ENCODE assay signal across 8 cellular contexts in the genomic region with DNA sequence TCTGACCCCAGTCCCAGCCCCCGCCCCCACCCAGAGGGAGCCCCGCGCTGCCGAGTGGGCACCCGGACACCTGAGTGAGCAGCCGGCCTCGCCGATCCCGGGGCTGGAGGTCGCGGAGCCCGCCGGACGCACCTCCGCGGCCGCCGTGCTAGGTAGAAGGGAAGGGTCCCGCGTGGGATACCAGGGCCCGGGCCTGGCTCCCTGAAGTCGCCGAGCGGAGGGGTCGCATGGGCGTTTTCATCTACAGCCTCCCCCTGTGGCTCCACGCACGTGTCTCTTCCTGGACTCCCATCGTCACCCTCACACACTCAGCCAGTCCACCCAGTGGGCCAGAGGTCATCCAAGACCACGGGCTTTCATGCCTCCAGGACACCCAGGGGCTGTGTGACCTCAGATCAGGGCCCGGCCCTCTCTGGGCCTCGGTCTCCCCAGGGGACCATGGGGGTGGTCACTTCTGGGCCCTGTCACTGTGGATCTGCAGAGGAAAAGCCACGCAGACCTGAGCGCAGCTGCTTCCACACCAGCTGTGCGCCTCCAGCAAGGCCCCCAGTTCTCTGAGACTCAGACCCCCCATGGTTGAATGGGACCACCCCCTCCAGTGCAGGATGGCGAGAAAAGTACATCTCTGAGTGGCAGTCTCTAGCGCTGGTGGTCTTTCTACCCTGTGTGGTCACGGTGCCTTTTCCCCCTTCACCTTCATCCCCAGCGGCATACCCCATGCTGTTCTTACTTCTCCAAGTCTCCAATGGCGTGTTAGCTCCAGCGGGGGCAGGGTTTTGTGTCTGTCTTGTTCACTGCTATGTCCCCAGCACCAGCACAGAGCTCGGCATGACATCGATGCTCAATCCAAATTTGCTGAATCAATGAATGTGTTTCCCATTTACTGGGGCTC. TPM values are rescaled to one million over a fixed set of nuclear protein-coding genes. Genes with fewer than 3 reads are reported as not detected.
A peak's percentile ranks its signal among the peaks of the same experiment; 100 is the strongest.
DNase-seq lines count a peak whose midpoint lies in the region; ATAC-seq and TF ChIP-seq lines count a peak whose summit lies in the region.

No MANE protein-coding gene starts in this region.

- H3K9me3 ChIP-seq in mammary epithelial cell (replicated peaks; ENCODE audit: insufficient read depth, low read length) (no peaks in the 10 kb centered on the region), lower lobe of right lung (no peaks in the 10 kb centered on the region)

- peak overlapping the region; percentile 22 to 47 (median 40) for H3K4me3 ChIP-seq in mammary epithelial cell (replicated peaks in 1 of 3; ENCODE audit: insufficient read depth in 1 of 3, low read depth in 2 of 3, low read length in 3 of 3)
- H3K4me3 ChIP-seq in lower lobe of right lung, result peak overlapping the region; percentile 57
- peak overlapping the region; percentile 73 for H3K4me3 ChIP-seq in urinary bladder (ENCODE audit: low read depth, low read length)

- 59% methylated on average over 21 of the region's 43 CpGs for WGBS in mammary epithelial cell (ENCODE audit: low coverage, missing lambda C conversion rate)
- WGBS in urinary bladder, result 24% methylated on average over 43 of the region's 43 CpGs

- TF ChIP-seq CTCF in mammary epithelial cell (conservative IDR thresholded peaks at IDR 0.05 in 1 of 2, IDR thresholded peaks at IDR 0.05 in 1 of 2; ENCODE audit: extremely low read depth in 1 of 2, insufficient read depth in 1 of 2, low read depth in 1 of 2, low read length in 2 of 2), result no peak
- no peak for TF ChIP-seq CTCF in lower lobe of right lung (IDR thresholded peaks at IDR 0.05)

- intact Hi-C loops in mammary epithelial cell (cut with micrococcal nuclease) (no loop called here), lower lobe of right lung (cut with DNase I) (no loop called here)

- H2AFZ ChIP-seq in mammary epithelial cell (ENCODE audit: low read depth, low read length), result peak overlapping the region; percentile 83

- H3K27ac Mint-ChIP-seq in stimulated activated naive CD8-positive, alpha-beta T cell treated with anti-CD3 and anti-CD28 coated beads, Interleukin-15, Interleukin-2, amounts not matched to agents 100 ng/mL and 50 ng/mL, for 24 hours, result no peak overlapping the region

- no peak overlapping the region for H3K27ac ChIP-seq in mammary epithelial cell (ENCODE audit: insufficient read depth, low read depth, low read length)
- H3K27ac ChIP-seq in lower lobe of right lung, result peak overlapping the region; percentile 63
- no peak overlapping the region for H3K27ac ChIP-seq in urinary bladder (ENCODE audit: low read depth)

- peaks cover 46% of the 10 kb centered on the region for H3K27me3 Mint-ChIP-seq in stimulated activated naive CD8-positive, alpha-beta T cell treated with anti-CD3 and anti-CD28 coated beads, Interleukin-15, Interleukin-2, amounts not matched to agents 100 ng/mL and 50 ng/mL, for 24 hours

- CTCF ChIA-PET in mammary epithelial cell (lab: Charles Lee; ENCODE audit: low non-redundant PET), result no interaction called here

- no peaks in the 10 kb centered on the region for H3K9me3 Mint-ChIP-seq in stimulated activated naive CD8-positive, alpha-beta T cell treated with anti-CD3 and anti-CD28 coated beads, Interleukin-15, Interleukin-2, amounts not matched to agents 100 ng/mL and 50 ng/mL, for 24 hours

- peaks cover 17% of the 10 kb centered on the region for H3K4me1 Mint-ChIP-seq in stimulated activated naive CD8-positive, alpha-beta T cell treated with anti-CD3 and anti-CD28 coated beads, Interleukin-15, Interleukin-2, amounts not matched to agents 100 ng/mL and 50 ng/mL, for 24 hours (ENCODE audit: low read depth)

- H3K4me3 Mint-ChIP-seq in stimulated activated naive CD8-positive, alpha-beta T cell treated with anti-CD3 and anti-CD28 coated beads, Interleukin-15, Interleukin-2, amounts not matched to agents 100 ng/mL and 50 ng/mL, for 24 hours, result peak overlapping the region; percentile 48

- peaks cover 5% of the 10 kb centered on the region for H3K79me2 ChIP-seq in mammary epithelial cell (ENCODE audit: insufficient read depth, low read length)

- dilution Hi-C loops in mammary epithelial cell (cut with HindIII; ENCODE audit: low sequenced_read_pairs), result loop anchor here (5.0 kb wide), 1 partner anchor 42 kb away; no protein-coding TSS in a partner anchor

- H3K36me3 ChIP-seq in mammary epithelial cell (ENCODE audit: insufficient read depth, low read length) (no peaks in the 10 kb centered on the region), lower lobe of right lung (no peaks in the 10 kb centered on the region), urinary bladder (ENCODE audit: insufficient read depth) (no peaks in the 10 kb centered on the region)

- in situ Hi-C loops in mammary epithelial cell (cut with MboI; ENCODE audit: low sequenced_read_pairs in 2 of 2), result no loop called here

- no peak for DNase-seq in stimulated activated naive CD8-positive, alpha-beta T cell treated with anti-CD3 and anti-CD28 coated beads, Interleukin-15, Interleukin-2, amounts not matched to agents 100 U/mL and 50 U/mL, for 24 hours
- no peak for DNase-seq in mammary epithelial cell
- no peak for DNase-seq in lower lobe of right lung
- no peak for DNase-seq in NCI-H187 treated with DMSO at 0.1 percent for 48 hours (lab: John Stamatoyannopoulos, UW)

- H3K36me3 Mint-ChIP-seq in stimulated activated naive CD8-positive, alpha-beta T cell treated with anti-CD3 and anti-CD28 coated beads, Interleukin-15, Interleukin-2, amounts not matched to agents 100 ng/mL and 50 ng/mL, for 24 hours (ENCODE audit: low read depth), result no peaks in the 10 kb centered on the region

- H3K27me3 ChIP-seq in mammary epithelial cell (ENCODE audit: insufficient read depth, low read length) (no peaks in the 10 kb centered on the region), lower lobe of right lung (ENCODE audit: low read depth) (no peaks in the 10 kb centered on the region)

- no TSS peak for BruUV-seq in mammary epithelial cell (replicated peaks; lab: Mats Ljungman, UMichigan)

- no peak overlapping the region for H3K9ac ChIP-seq in mammary epithelial cell (ENCODE audit: insufficient read depth, low read length)

- H3K4me2 ChIP-seq in mammary epithelial cell (ENCODE audit: insufficient read depth, low read depth, low read length), result peak overlapping the region; percentile 82

- H3K4me1 ChIP-seq in mammary epithelial cell (ENCODE audit: insufficient read depth, low read length) (peaks cover 31% of the 10 kb centered on the region), lower lobe of right lung (peaks cover 55% of the 10 kb centered on the region), urinary bladder (ENCODE audit: insufficient read depth) (peaks cover 1% of the 10 kb centered on the region)

- ATAC-seq in stimulated activated naive CD8-positive, alpha-beta T cell treated with anti-CD3 and anti-CD28 coated beads, Interleukin-15, Interleukin-2, amounts not matched to agents 100 U/mL and 50 U/mL, for 24 hours, result no peak
- ATAC-seq in lower lobe of right lung (peak; percentile 3 to 4), HG03196 (IDR thresholded peaks at IDR 0.05; ENCODE audit: unreplicated experiment) (no peak), HG02588 (IDR thresholded peaks at IDR 0.05; ENCODE audit: unreplicated experiment) (no peak)

- no peaks in the 10 kb centered on the region for H4K20me1 ChIP-seq in mammary epithelial cell (ENCODE audit: insufficient read depth, low read length)

RNA-seq across cellular contexts. Expression of a gene that starts 0.6 kb away (rescaled TPM):
- total RNA-seq in mammary epithelial cell (10 to 100 TPM; 23.4 to 63.2 TPM), lower lobe of right lung (43.5 TPM), urinary bladder (32.4 TPM)
- polyA plus RNA-seq in mammary epithelial cell (6.1 TPM), urinary bladder (107 TPM)
- polyA minus RNA-seq in mammary epithelial cell, result 16.8 TPM

Comparison
In these comparisons a context has a peak if more than half of its experiments do, and no peak if none do; other contexts are left out.
1. ATAC-seq: peak in lower lobe of right lung (2 of 2); none in stimulated activated naive CD8-positive, alpha-beta T cell treated with anti-CD3 and anti-CD28 coated beads, Interleukin-15, Interleukin-2, amounts not matched to agents 100 U/mL and 50 U/mL, for 24 hours (single experiment), HG03196 (single experiment) and HG02588 (single experiment).
2. Peak in every context shown above with its lines, with median percentiles within 50 percentile points of each other: H3K4me3 ChIP-seq.